In genomic region chr19:17436874-17437267, GRCh38 we compare ENCODE assay signal across 32 cellular contexts. TPM values are rescaled to one million over a fixed set of nuclear protein-coding genes. Genes with fewer than 3 reads are reported as not detected.
"Had no signal": no experiment of that assay in that cellular context is flagged by ENCODE, and none has a peak within 500 bp of the region (broad histone marks: within the 10 kb centered on the region; RNA-seq: fewer than 3 reads in every experiment).

No MANE protein-coding gene starts in this region.

- H3K4me3 ChIP-seq: SJCRH30 had no signal

- H3K4me3 Mint-ChIP-seq: activated CD4-positive, alpha-beta memory T cell treated with anti-CD3 and anti-CD28 coated beads, Interleukin-2, amount 10 ng/mL, durations not matched to agents 7 days and 5 days; activated CD4-positive, alpha-beta T cell treated with anti-CD3 and anti-CD28 coated beads for 36 hours; activated naive CD8-positive, alpha-beta T cell treated with anti-CD3 and anti-CD28 coated beads for 36 hours; activated T-cell treated with anti-CD3 and anti-CD28 coated beads, Interleukin-2, amount 50 U/mL, for 72 hours; activated T-helper 17 cell treated with anti-CD3 and anti-CD28 coated beads, Interleukin-2, amount 50 U/mL, for 72 hours; T-helper 1 cell treated with Interleukin-12 subunit alpha and Interleukin-12 subunit beta and Interleukin-4 antibody, amounts not matched to agents 30 μg/mL and 1 μg/mL, for 36 hours; T-helper 2 cell treated with Interferon-gamma antibody and Interleukin-4, amounts not matched to agents 5 μg/mL and 100 μg/mL, for 36 hours; WTC11 had no signal

- H3K36me3 ChIP-seq: SJCRH30 had no signal

- H3K36me3 Mint-ChIP-seq: activated naive CD8-positive, alpha-beta T cell treated with anti-CD3 and anti-CD28 coated beads for 36 hours had no signal

- H3K27ac ChIP-seq: SJCRH30 had no signal

- H3K9ac ChIP-seq: SK-N-SH had no signal

- DNase-seq: activated CD4-positive, alpha-beta memory T cell treated with anti-CD3 and anti-CD28 coated beads, Interleukin-2, amount 10 ng/mL, durations not matched to agents 7 days and 5 days; activated CD4-positive, alpha-beta T cell treated with anti-CD3 and anti-CD28 coated beads for 36 hours; activated effector memory CD4-positive, alpha-beta T cell treated with anti-CD3 and anti-CD28 coated beads, Interleukin-2, amount 50 U/mL, for 16 hours; activated naive CD4-positive, alpha-beta T cell; activated naive CD4-positive, alpha-beta T cell treated with anti-CD3 and anti-CD28 coated beads, Interleukin-2, amount 50 U/mL, for 16 hours; activated naive CD8-positive, alpha-beta T cell treated with anti-CD3 and anti-CD28 coated beads for 36 hours; activated T-cell treated with anti-CD3 and anti-CD28 coated beads, Interleukin-2, amount 50 U/mL, for 1 hour; activated T-cell treated with anti-CD3 and anti-CD28 coated beads, Interleukin-2, amount 50 U/mL, for 72 hours; amniotic stem cell; aorta; Karpas-422; NCI-H1105 treated with DMSO at 0.1 percent for 48 hours; NCI-H1436; NCI-H1694; NCI-H2029; NCI-H345; NCI-H524 treated with DMSO at 0.1 percent for 48 hours; SHP77; SJCRH30; SK-N-SH had no signal

- H3K9me2 ChIP-seq: SK-N-SH had no signal

- H3K9me3 ChIP-seq: SJCRH30, SK-N-SH had no signal

- H3K4me1 Mint-ChIP-seq: activated CD4-positive, alpha-beta memory T cell treated with anti-CD3 and anti-CD28 coated beads, Interleukin-2, amount 10 ng/mL, durations not matched to agents 7 days and 5 days; activated CD4-positive, alpha-beta T cell treated with anti-CD3 and anti-CD28 coated beads for 36 hours; activated naive CD8-positive, alpha-beta T cell treated with anti-CD3 and anti-CD28 coated beads for 36 hours; activated T-helper 17 cell treated with anti-CD3 and anti-CD28 coated beads, Interleukin-2, amount 50 U/mL, for 72 hours; WTC11 had no signal

- H3K27me3 Mint-ChIP-seq: activated CD4-positive, alpha-beta memory T cell treated with anti-CD3 and anti-CD28 coated beads, Interleukin-2, amount 10 ng/mL, durations not matched to agents 7 days and 5 days; activated CD4-positive, alpha-beta T cell treated with anti-CD3 and anti-CD28 coated beads for 36 hours; activated naive CD8-positive, alpha-beta T cell treated with anti-CD3 and anti-CD28 coated beads for 36 hours; activated T-helper 17 cell treated with anti-CD3 and anti-CD28 coated beads, Interleukin-2, amount 50 U/mL, for 72 hours had no signal

- ATAC-seq: activated CD4-positive, alpha-beta T cell treated with anti-CD3 and anti-CD28 coated beads for 36 hours; activated CD4-positive, CD25-positive, alpha-beta regulatory T cell treated with anti-CD3 and anti-CD28 coated beads, Interleukin-2, amount 50 U/mL, for 24 hours; activated T-cell treated with anti-CD3 and anti-CD28 coated beads, Interleukin-2, amount 50 U/mL, for 72 hours; activated T-helper 17 cell treated with anti-CD3 and anti-CD28 coated beads, Interleukin-2, amount 50 U/mL, for 72 hours; Panc1; WTC11 had no signal

- H3K27me3 ChIP-seq: SJCRH30 had no signal

- FAIRE-seq: TTC549 had no signal

- H3K4me2 ChIP-seq: SK-N-SH had no signal

- H3K9me3 Mint-ChIP-seq: activated naive CD8-positive, alpha-beta T cell treated with anti-CD3 and anti-CD28 coated beads for 36 hours; activated T-cell treated with anti-CD3 and anti-CD28 coated beads, Interleukin-2, amount 50 U/mL, for 72 hours; activated T-helper 17 cell treated with anti-CD3 and anti-CD28 coated beads, Interleukin-2, amount 50 U/mL, for 72 hours; T-helper 1 cell treated with Interleukin-12 subunit alpha and Interleukin-12 subunit beta and Interleukin-4 antibody, amounts not matched to agents 30 μg/mL and 1 μg/mL, for 36 hours; T-helper 2 cell treated with Interferon-gamma antibody and Interleukin-4, amounts not matched to agents 5 μg/mL and 100 μg/mL, for 36 hours had no signal

- H3K27ac Mint-ChIP-seq: activated CD4-positive, alpha-beta memory T cell treated with anti-CD3 and anti-CD28 coated beads, Interleukin-2, amount 10 ng/mL, durations not matched to agents 7 days and 5 days; activated CD4-positive, alpha-beta T cell treated with anti-CD3 and anti-CD28 coated beads for 36 hours; activated naive CD8-positive, alpha-beta T cell treated with anti-CD3 and anti-CD28 coated beads for 36 hours; activated T-cell treated with anti-CD3 and anti-CD28 coated beads, Interleukin-2, amount 50 U/mL, for 72 hours; activated T-helper 17 cell treated with anti-CD3 and anti-CD28 coated beads, Interleukin-2, amount 50 U/mL, for 72 hours; T-helper 1 cell treated with Interleukin-12 subunit alpha and Interleukin-12 subunit beta and Interleukin-4 antibody, amounts not matched to agents 30 μg/mL and 1 μg/mL, for 36 hours; T-helper 2 cell treated with Interferon-gamma antibody and Interleukin-4, amounts not matched to agents 5 μg/mL and 100 μg/mL, for 36 hours; WTC11 had no signal

RNA-seq across cellular contexts. Expression of gene TMEM221, which starts 11.6 kb away (rescaled TPM):
- total RNA-seq: activated CD4-positive, alpha-beta memory T cell treated with anti-CD3 and anti-CD28 coated beads, Interleukin-2, amount 10 ng/mL, durations not matched to agents 7 days and 5 days; activated CD4-positive, alpha-beta T cell treated with anti-CD3 and anti-CD28 coated beads for 36 hours; activated CD8-positive, alpha-beta memory T cell treated with anti-CD3 and anti-CD28 coated beads for 36 hours; activated naive CD8-positive, alpha-beta T cell treated with anti-CD3 and anti-CD28 coated beads for 36 hours; activated T-cell treated with anti-CD3 and anti-CD28 coated beads, Interleukin-2, amount 50 U/mL, for 72 hours; activated T-helper 17 cell treated with anti-CD3 and anti-CD28 coated beads, Interleukin-2, amount 50 U/mL, for 72 hours; cardiac septum; MCF 10A; RPMI7951 had no signal

RNA-seq across cellular contexts. Expression of gene NXNL1, which starts 23.9 kb away (rescaled TPM):
- total RNA-seq: activated CD4-positive, alpha-beta memory T cell treated with anti-CD3 and anti-CD28 coated beads, Interleukin-2, amount 10 ng/mL, durations not matched to agents 7 days and 5 days; activated CD4-positive, alpha-beta T cell treated with anti-CD3 and anti-CD28 coated beads for 36 hours; activated CD8-positive, alpha-beta memory T cell treated with anti-CD3 and anti-CD28 coated beads for 36 hours; activated naive CD8-positive, alpha-beta T cell treated with anti-CD3 and anti-CD28 coated beads for 36 hours; activated T-cell treated with anti-CD3 and anti-CD28 coated beads, Interleukin-2, amount 50 U/mL, for 72 hours; activated T-helper 17 cell treated with anti-CD3 and anti-CD28 coated beads, Interleukin-2, amount 50 U/mL, for 72 hours; aorta; MCF 10A; NCI-H460; RPMI7951; SJCRH30; WTC11 had no signal
- polyA plus RNA-seq: aorta, SK-N-SH had no signal
